8 cellular contexts compared by ENCODE assay signal in genomic region chr14:34322940-34323418, GRCh38.
DNase-seq lines count a peak whose midpoint lies in the region; ATAC-seq, FAIRE-seq and TF ChIP-seq lines count a peak whose summit lies in the region.

No MANE protein-coding gene starts in this region.

- H3K36me3 Mint-ChIP-seq in endothelial cell (ENCODE audit: low read depth, unreplicated experiment) = no peaks in the 10 kb centered on the region
- H3K36me3 Mint-ChIP-seq in naive thymus-derived CD4-positive, alpha-beta T cell = no peaks in the 10 kb centered on the region
- H3K36me3 Mint-ChIP-seq in stimulated activated memory B cell treated with anti-CD40 and anti-IgM and Interleukin-4, amounts not matched to agents 10 μg/mL and 1 μg/mL and 100 μg/mL, for 72 hours = no peaks in the 10 kb centered on the region

- TF ChIP-seq CTCF in endothelial cell (IDR thresholded peaks at IDR 0.05; ENCODE audit: unreplicated experiment) = peak; percentile 96

- no peak overlapping the region for H3K27ac ChIP-seq in naive thymus-derived CD4-positive, alpha-beta T cell (ENCODE audit: low read depth, low read length)

- H3K4me3 Mint-ChIP-seq in endothelial cell (ENCODE audit: unreplicated experiment) = no peak overlapping the region
- no peak overlapping the region for H3K4me3 Mint-ChIP-seq in naive thymus-derived CD4-positive, alpha-beta T cell
- no peak overlapping the region for H3K4me3 Mint-ChIP-seq in stimulated activated memory B cell treated with anti-CD40 and anti-IgM and Interleukin-4, amounts not matched to agents 10 μg/mL and 1 μg/mL and 100 μg/mL, for 72 hours

- POLR2A ChIA-PET in naive thymus-derived CD4-positive, alpha-beta T cell (lab: Charles Lee) = no interaction called here

- no peaks in the 10 kb centered on the region for H3K9me3 Mint-ChIP-seq in endothelial cell (ENCODE audit: unreplicated experiment)
- no peaks in the 10 kb centered on the region for H3K9me3 Mint-ChIP-seq in naive thymus-derived CD4-positive, alpha-beta T cell
- H3K9me3 Mint-ChIP-seq in stimulated activated memory B cell treated with anti-CD40 and anti-IgM and Interleukin-4, amounts not matched to agents 10 μg/mL and 1 μg/mL and 100 μg/mL, for 72 hours = no peaks in the 10 kb centered on the region

- no peaks in the 10 kb centered on the region for H3K36me3 ChIP-seq in naive thymus-derived CD4-positive, alpha-beta T cell (ENCODE audit: control insufficient read depth in 2 of 3, insufficient read depth in 3 of 3, low read length in 3 of 3)

- H3K27me3 ChIP-seq in naive thymus-derived CD4-positive, alpha-beta T cell (ENCODE audit: control insufficient read depth in 2 of 2, insufficient read depth in 2 of 2, low read length in 2 of 2) = no peaks in the 10 kb centered on the region

- DNase-seq in NCI-H748 treated with DMSO at 0.1 percent for 48 hours (lab: John Stamatoyannopoulos, UW) = peak; percentile 64
- peak; percentile 29 to 57 for DNase-seq in activated CD8-positive, alpha-beta memory T cell treated with anti-CD3 and anti-CD28 coated beads for 1 hour (ENCODE audit: extremely low read depth in 1 of 2, low read depth in 1 of 2)
- peak; percentile 72 for DNase-seq in endothelial cell (ENCODE audit: low spot score)
- DNase-seq in naive thymus-derived CD4-positive, alpha-beta T cell = peak; percentile 15 to 66 (median 54)

- peaks cover 4% of the 10 kb centered on the region for H3K4me1 Mint-ChIP-seq in endothelial cell (ENCODE audit: unreplicated experiment)
- peaks cover 0 to 5% (median 0%) of the 10 kb centered on the region in 7 donors for H3K4me1 Mint-ChIP-seq in naive thymus-derived CD4-positive, alpha-beta T cell
- peaks cover 13% of the 10 kb centered on the region for H3K4me1 Mint-ChIP-seq in stimulated activated memory B cell treated with anti-CD40 and anti-IgM and Interleukin-4, amounts not matched to agents 10 μg/mL and 1 μg/mL and 100 μg/mL, for 72 hours

- peak; percentile 85 for ATAC-seq in GM18511 (IDR thresholded peaks at IDR 0.05; ENCODE audit: unreplicated experiment)
- peak; percentile 82 for ATAC-seq in HG03442 (IDR thresholded peaks at IDR 0.05; ENCODE audit: unreplicated experiment)
- ATAC-seq in naive thymus-derived CD4-positive, alpha-beta T cell = peak; percentile 86
- peak; percentile 60 for ATAC-seq in stimulated activated memory B cell treated with anti-CD40 and anti-IgM and Interleukin-4, amounts not matched to agents 10 μg/mL and 1 μg/mL and 100 μg/mL, for 72 hours

- H3K4me1 ChIP-seq in naive thymus-derived CD4-positive, alpha-beta T cell (ENCODE audit: control insufficient read depth in 2 of 2, insufficient read depth in 2 of 2, low read length in 2 of 2) = no peaks in the 10 kb centered on the region

- peaks cover 1% of the 10 kb centered on the region for H3K27me3 Mint-ChIP-seq in endothelial cell (ENCODE audit: unreplicated experiment)
- H3K27me3 Mint-ChIP-seq in naive thymus-derived CD4-positive, alpha-beta T cell = peaks cover 0 to 15% (median 4%) of the 10 kb centered on the region in 5 donors
- H3K27me3 Mint-ChIP-seq in stimulated activated memory B cell treated with anti-CD40 and anti-IgM and Interleukin-4, amounts not matched to agents 10 μg/mL and 1 μg/mL and 100 μg/mL, for 72 hours = peaks cover 11% of the 10 kb centered on the region

- no peak overlapping the region for H3K27ac Mint-ChIP-seq in endothelial cell (ENCODE audit: unreplicated experiment)
- H3K27ac Mint-ChIP-seq in naive thymus-derived CD4-positive, alpha-beta T cell = no peak overlapping the region
- H3K27ac Mint-ChIP-seq in stimulated activated memory B cell treated with anti-CD40 and anti-IgM and Interleukin-4, amounts not matched to agents 10 μg/mL and 1 μg/mL and 100 μg/mL, for 72 hours = no peak overlapping the region

- H3K9me3 ChIP-seq in naive thymus-derived CD4-positive, alpha-beta T cell (ENCODE audit: control insufficient read depth in 2 of 3, low read length in 3 of 3) = no peaks in the 10 kb centered on the region

- no peak overlapping the region for H3K4me3 ChIP-seq in naive thymus-derived CD4-positive, alpha-beta T cell (ENCODE audit: low read length)

- FAIRE-seq in A204.1 (lab: Jason Lieb, UNC) = peak; percentile 6

- intact Hi-C loops in naive thymus-derived CD4-positive, alpha-beta T cell (cut with micrococcal nuclease) = loop anchor here in 1 of 2 donors (1.0 to 5.0 kb wide), 2 partner anchors 486 to 1747 kb away; no protein-coding TSS in a partner anchor

- CTCF ChIA-PET in naive thymus-derived CD4-positive, alpha-beta T cell (lab: Charles Lee) = interaction anchor here (0.6 to 1.6 kb wide), 4 partner anchors 9 to 45 kb away, joined by 3 to 8 read pairs (median 4); no protein-coding TSS in a partner anchor
